29 cellular contexts compared by ENCODE assay signal in genomic region chr20:62417981-62418708, GRCh38. TPM values are rescaled to one million over a fixed set of nuclear protein-coding genes. Genes with fewer than 3 reads are reported as not detected.
"Had no signal": no experiment of that assay in that cellular context is flagged by ENCODE, and none has a peak within 500 bp of the region (broad histone marks: within the 10 kb centered on the region; RNA-seq: fewer than 3 reads in every experiment).

No MANE protein-coding gene starts in this region.

- H3K27me3 Mint-ChIP-seq: effector memory CD8-positive, alpha-beta T cell had no signal

- H3K4me1 ChIP-seq: esophagus squamous epithelium, gastrocnemius medialis, heart right ventricle, left lung, lower lobe of right lung had no signal

- H3K4me3 Mint-ChIP-seq: dendritic cell treated with granulocyte-macrophage colony-stimulating factor and Interleukin-4, amounts not matched to agents 40 ng/mL and 50 ng/mL, for 4 days; effector memory CD8-positive, alpha-beta T cell; endodermal cell; mesothelial cell of epicardium had no signal

- DNase-seq: colonic mucosa; cortex of kidney; effector CD8-positive, alpha-beta T cell; effector memory CD8-positive, alpha-beta T cell; endodermal cell; esophagus squamous epithelium; foreskin fibroblast; foreskin melanocyte; gastrocnemius medialis; glutamatergic neuron; head of caudate nucleus; heart right ventricle; hippocampal formation; left cardiac atrium; left lung; left ventricle myocardium superior; lower lobe of right lung; mesenchymal stem cell had no signal

- H3K27me3 ChIP-seq: colonic mucosa had no signal

- H3K36me3 Mint-ChIP-seq: mesothelial cell of epicardium had no signal

- H3K4me1 Mint-ChIP-seq: endodermal cell had no signal

- ATAC-seq: effector memory CD8-positive, alpha-beta T cell; esophagus mucosa; gastrocnemius medialis; heart right ventricle; left cardiac atrium; left lung; left ventricle myocardium superior; lower lobe of right lung had no signal

- H3K9me3 Mint-ChIP-seq: dendritic cell treated with granulocyte-macrophage colony-stimulating factor and Interleukin-4, amounts not matched to agents 40 ng/mL and 50 ng/mL, for 4 days; effector memory CD8-positive, alpha-beta T cell; endodermal cell; mesothelial cell of epicardium had no signal

- H3K27ac Mint-ChIP-seq: dendritic cell treated with granulocyte-macrophage colony-stimulating factor and Interleukin-4, amounts not matched to agents 40 ng/mL and 50 ng/mL, for 4 days; effector memory CD8-positive, alpha-beta T cell; endodermal cell; mesothelial cell of epicardium had no signal

- H3K27ac ChIP-seq: colonic mucosa, epithelial cell of prostate, esophagus squamous epithelium, gastrocnemius medialis, heart right ventricle, left lung, lower lobe of right lung had no signal

- H3K36me3 ChIP-seq: colonic mucosa, esophagus squamous epithelium, gastrocnemius medialis, heart right ventricle, left lung, lower lobe of right lung had no signal

- H3K4me3 ChIP-seq: colonic mucosa, esophagus squamous epithelium, gastrocnemius medialis, heart right ventricle, left lung, lower lobe of right lung had no signal

- H3K9me3 ChIP-seq: colonic mucosa, esophagus squamous epithelium, gastrocnemius medialis, heart right ventricle, left lung, lower lobe of right lung had no signal

RNA-seq across cellular contexts. Expression of gene RBBP8NL, which starts 9.2 kb away (rescaled TPM):
- total RNA-seq: dermis microvascular lymphatic vessel endothelial cell, gastrocnemius medialis, glomerular endothelial cell, heart right ventricle, kidney epithelial cell, left cardiac atrium, left ventricle myocardium superior, lung microvascular endothelial cell, mesenteric fat pad, mononuclear cell had no signal
- polyA plus RNA-seq: heart right ventricle had no signal

RNA-seq across cellular contexts. Expression of gene GATA5, which starts 57.6 kb away (rescaled TPM):
- total RNA-seq: dermis microvascular lymphatic vessel endothelial cell, esophagus mucosa, gastrocnemius medialis, glomerular endothelial cell, kidney epithelial cell, lung microvascular endothelial cell, mononuclear cell had no signal
- polyA plus RNA-seq: keratinocyte had no signal
